Comparison of ENCODE assay signal across 9 cellular contexts in genomic region chr2:178891265-178891958, GRCh38.
DNase-seq lines count a peak whose midpoint lies in the region; ATAC-seq, FAIRE-seq and TF ChIP-seq lines count a peak whose summit lies in the region.
"Had no signal": no experiment of that assay in that cellular context is flagged by ENCODE, and none has a peak within 500 bp of the region (broad histone marks: within the 10 kb centered on the region; RNA-seq: fewer than 3 reads in every experiment).

No MANE protein-coding gene starts in this region.

- ATAC-seq in HG02588 (IDR thresholded peaks at IDR 0.05; ENCODE audit: unreplicated experiment), result peak; percentile 90

- DNase-seq in DMS 273 (lab: John Stamatoyannopoulos, UW; ENCODE audit: unreplicated experiment) (peak; percentile 90), DMS 273 treated with DMSO at 0.1 percent for 48 hours (lab: John Stamatoyannopoulos, UW) (no peak), NCI-H1417 treated with DMSO at 0.1 percent for 48 hours (lab: John Stamatoyannopoulos, UW) (peak; percentile 25), brain microvascular endothelial cell (peak; percentile 84), inferior parietal cortex (ENCODE audit: extremely low spot score) (peak; percentile 91)
- peak; percentile 55 for DNase-seq in stimulated activated CD4-positive, alpha-beta T cell treated with anti-CD3 and anti-CD28 coated beads, Interleukin-1b, Interleukin-23, amount 100 ng/mL, for 48 hours

- peak; percentile 93 for TF ChIP-seq CTCF in brain microvascular endothelial cell (IDR thresholded peaks at IDR 0.05; ENCODE audit: low read depth, low read length, missing control alignments)

- H3K27ac ChIP-seq in brain microvascular endothelial cell, result no peak overlapping the region
- H3K27ac ChIP-seq: BLaER1 had no signal

- H3K4me3 ChIP-seq in brain microvascular endothelial cell (ENCODE audit: low read depth, low read length), result no peak overlapping the region
- H3K4me3 ChIP-seq: BLaER1 had no signal

- H3K36me3 ChIP-seq in brain microvascular endothelial cell (replicated peaks), result no peaks in the 10 kb centered on the region
- H3K36me3 ChIP-seq: BLaER1 had no signal

- no peaks in the 10 kb centered on the region for H3K27me3 ChIP-seq in brain microvascular endothelial cell (replicated peaks)
- H3K27me3 ChIP-seq: BLaER1 had no signal

- FAIRE-seq in TTC549 (lab: Jason Lieb, UNC), result peak; percentile 74

- in situ Hi-C loops in brain microvascular endothelial cell (cut with HindIII; ENCODE audit: low pct_ligation_motif_present, low sequenced_read_pairs), result no loop called here
